13 cellular contexts compared by ENCODE assay signal in genomic region chr5:119316116-119316515, GRCh38. TPM values are rescaled to one million over a fixed set of nuclear protein-coding genes. Genes with fewer than 3 reads are reported as not detected.
DNase-seq lines count a peak whose midpoint lies in the region; ATAC-seq and TF ChIP-seq lines count a peak whose summit lies in the region.
"Had no signal": no experiment of that assay in that cellular context is flagged by ENCODE, and none has a peak within 500 bp of the region (broad histone marks: within the 10 kb centered on the region; RNA-seq: fewer than 3 reads in every experiment).

No MANE protein-coding gene starts in this region.

- intact Hi-C loops in CD14-positive monocyte (cut with micrococcal nuclease), result no loop called here
- intact Hi-C loops in activated T-helper 1 cell treated with anti-CD3 and anti-CD28 coated beads, Interleukin-12 subunit alpha, Interleukin-12 subunit beta, Interleukin-2, Interleukin-4 antibody, amounts not matched to agents 30 ng/mL and 10 ng/mL and 1 ng/mL, durations not matched to agents 14 hours and 24 hours and 36 hours (cut with micrococcal nuclease), result no loop called here

- H3K9ac ChIP-seq in DND-41 (ENCODE audit: low read depth, low read length), result peak overlapping the region; percentile 16; the same call in 1 of the 2 replicates

- H3K36me3 Mint-ChIP-seq in CD14-positive monocyte (peaks cover 2 to 18% of the 10 kb centered on the region in 2 donors), naive B cell (peaks cover 0 to 5% of the 10 kb centered on the region in 2 donors)
- peaks cover 20% of the 10 kb centered on the region for H3K36me3 Mint-ChIP-seq in activated T-helper 1 cell treated with anti-CD3 and anti-CD28 coated beads, Interleukin-12 subunit alpha, Interleukin-12 subunit beta, Interleukin-2, Interleukin-4 antibody, amounts not matched to agents 30 ng/mL and 10 ng/mL and 1 ng/mL, durations not matched to agents 14 hours and 24 hours and 36 hours (ENCODE audit: low read depth)

- no peak overlapping the region for H3K4me2 ChIP-seq in DND-41 (ENCODE audit: insufficient read depth, low read length)

- H3K4me1 ChIP-seq in DND-41 (ENCODE audit: insufficient read depth, low read length), result peaks cover 94% of the 10 kb centered on the region

- H3K4me3 Mint-ChIP-seq in CD14-positive monocyte (no peak overlapping the region), naive B cell (peak overlapping the region; percentile 29 to 79 (median 59))
- H3K4me3 Mint-ChIP-seq in activated T-helper 1 cell treated with anti-CD3 and anti-CD28 coated beads, Interleukin-12 subunit alpha, Interleukin-12 subunit beta, Interleukin-2, Interleukin-4 antibody, amounts not matched to agents 30 ng/mL and 10 ng/mL and 1 ng/mL, durations not matched to agents 14 hours and 24 hours and 36 hours, result peak overlapping the region; percentile 66

- TF ChIP-seq CTCF in CD14-positive monocyte (IDR thresholded peaks at IDR 0.05) (no peak), DND-41 (IDR thresholded peaks at IDR 0.05; ENCODE audit: borderline replicate concordance, extremely low read depth, low read length, poor library complexity, severe bottlenecking) (no peak)

- peaks cover 0 to 2% (median 2%) of the 10 kb centered on the region in 3 donors for H3K27me3 Mint-ChIP-seq in CD14-positive monocyte (ENCODE audit: low read depth in 3 of 3)
- no peaks in the 10 kb centered on the region for H3K27me3 Mint-ChIP-seq in activated T-helper 1 cell treated with anti-CD3 and anti-CD28 coated beads, Interleukin-12 subunit alpha, Interleukin-12 subunit beta, Interleukin-2, Interleukin-4 antibody, amounts not matched to agents 30 ng/mL and 10 ng/mL and 1 ng/mL, durations not matched to agents 14 hours and 24 hours and 36 hours (ENCODE audit: insufficient read depth)
- H3K27me3 Mint-ChIP-seq in naive B cell, result no peaks in the 10 kb centered on the region

- no peak for TF ChIP-seq POLR2A in GM18505 (IDR thresholded peaks at IDR 0.05; ENCODE audit: borderline replicate concordance, extremely low read depth, insufficient read depth, insufficient read length)

- H3K9me3 ChIP-seq in DND-41 (ENCODE audit: insufficient read depth, low read length, severe bottlenecking), result no peaks in the 10 kb centered on the region
- H3K9me3 ChIP-seq: ovary, testis had no signal

- no peaks in the 10 kb centered on the region for H4K20me1 ChIP-seq in DND-41 (ENCODE audit: insufficient read depth, low read length)

- H3K27ac Mint-ChIP-seq in CD14-positive monocyte (peak overlapping the region; percentile 26 to 88 (median 83)), naive B cell (peak overlapping the region in 5 of 6 donors; percentile 49 to 97 (median 94))
- H3K27ac Mint-ChIP-seq in activated T-helper 1 cell treated with anti-CD3 and anti-CD28 coated beads, Interleukin-12 subunit alpha, Interleukin-12 subunit beta, Interleukin-2, Interleukin-4 antibody, amounts not matched to agents 30 ng/mL and 10 ng/mL and 1 ng/mL, durations not matched to agents 14 hours and 24 hours and 36 hours, result peak overlapping the region; percentile 84

- H3K27ac ChIP-seq in DND-41 (ENCODE audit: low read length), result peak overlapping the region; percentile 81
- H3K27ac ChIP-seq: ovary, testis had no signal

- H3K36me3 ChIP-seq in DND-41 (ENCODE audit: insufficient read depth, low read length), result peaks cover 28% of the 10 kb centered on the region
- H3K36me3 ChIP-seq: ovary had no signal

- H3K9me3 Mint-ChIP-seq in CD14-positive monocyte (no peaks in the 10 kb centered on the region), naive B cell (no peaks in the 10 kb centered on the region)
- no peaks in the 10 kb centered on the region for H3K9me3 Mint-ChIP-seq in activated T-helper 1 cell treated with anti-CD3 and anti-CD28 coated beads, Interleukin-12 subunit alpha, Interleukin-12 subunit beta, Interleukin-2, Interleukin-4 antibody, amounts not matched to agents 30 ng/mL and 10 ng/mL and 1 ng/mL, durations not matched to agents 14 hours and 24 hours and 36 hours

- no peak overlapping the region for H3K4me3 ChIP-seq in DND-41 (ENCODE audit: low read depth in 1 of 2, low read length in 2 of 2)
- H3K4me3 ChIP-seq: ovary, skin epidermis, testis had no signal

- H3K27me3 ChIP-seq in DND-41 (ENCODE audit: insufficient read depth, low read length, poor library complexity), result no peaks in the 10 kb centered on the region
- H3K27me3 ChIP-seq: ovary, testis had no signal

- H3K4me1 Mint-ChIP-seq in CD14-positive monocyte (peaks cover 65% of the 10 kb centered on the region), naive B cell (peaks cover 65 to 94% (median 89%) of the 10 kb centered on the region in 3 donors)
- H3K4me1 Mint-ChIP-seq in activated T-helper 1 cell treated with anti-CD3 and anti-CD28 coated beads, Interleukin-12 subunit alpha, Interleukin-12 subunit beta, Interleukin-2, Interleukin-4 antibody, amounts not matched to agents 30 ng/mL and 10 ng/mL and 1 ng/mL, durations not matched to agents 14 hours and 24 hours and 36 hours (ENCODE audit: low read depth), result peaks cover 93% of the 10 kb centered on the region

- peaks cover 100% of the 10 kb centered on the region for H3K79me2 ChIP-seq in DND-41 (ENCODE audit: insufficient read depth, low read length)

- no peak for ATAC-seq in DND-41 (ENCODE audit: insufficient read depth, low read depth)
- no peak for ATAC-seq in naive B cell (ENCODE audit: low read depth in 2 of 2)
- ATAC-seq in GM18505 (IDR thresholded peaks at IDR 0.05; ENCODE audit: unreplicated experiment), result no peak

- no peak for DNase-seq in CD14-positive monocyte (ENCODE audit: low spot score)
- DNase-seq in DND-41, result no peak
- DNase-seq in activated T-helper 1 cell treated with anti-CD3 and anti-CD28 coated beads, Interleukin-12 subunit alpha, Interleukin-12 subunit beta, Interleukin-2, Interleukin-4 antibody, amounts not matched to agents 30 ng/mL and 10 ng/mL and 1 ng/mL, durations not matched to agents 14 hours and 24 hours and 36 hours (ENCODE audit: low spot score), result no peak
- DNase-seq in naive B cell, result no peak
- no peak for DNase-seq in NK-92 (lab: John Stamatoyannopoulos, UW; ENCODE audit: unreplicated experiment)
- DNase-seq in iPS-NIHi7 (ENCODE audit: extremely low spot score), result no peak
- DNase-seq: glutamatergic neuron, NCI-H2107, ovary, T1000 had no signal

- no peak overlapping the region for H2AFZ ChIP-seq in DND-41 (ENCODE audit: low read depth, low read length)

RNA-seq across cellular contexts. Expression of gene TNFAIP8, which starts 39.7 kb away (rescaled TPM):
- polyA plus RNA-seq in CD14-positive monocyte (10 to 100 TPM; 47.0 to 55.5 TPM), naive B cell (ENCODE audit: low read depth in 6 of 6) (100 to 1,000 TPM; 224 to 432 (median 315) TPM)
- total RNA-seq in activated T-helper 1 cell treated with anti-CD3 and anti-CD28 coated beads, Interleukin-12 subunit alpha, Interleukin-12 subunit beta, Interleukin-2, Interleukin-4 antibody, amounts not matched to agents 30 ng/mL and 10 ng/mL and 1 ng/mL, durations not matched to agents 14 hours and 24 hours and 36 hours, result 214 and 219 TPM in 2 replicates

Comparison
In these comparisons a context has a peak if more than half of its experiments do, and no peak if none do; other contexts are left out.
1. H3K4me3 Mint-ChIP-seq: peak in activated T-helper 1 cell treated with anti-CD3 and anti-CD28 coated beads, Interleukin-12 subunit alpha, Interleukin-12 subunit beta, Interleukin-2, Interleukin-4 antibody, amounts not matched to agents 30 ng/mL and 10 ng/mL and 1 ng/mL, durations not matched to agents 14 hours and 24 hours and 36 hours (single experiment) and naive B cell (8 of 8); none in CD14-positive monocyte (0 of 2).
2. Peak in every context shown above with its lines, with median percentiles within 50 percentile points of each other: H3K27ac Mint-ChIP-seq.